27 cellular contexts compared by ENCODE assay signal in the genomic region with DNA sequence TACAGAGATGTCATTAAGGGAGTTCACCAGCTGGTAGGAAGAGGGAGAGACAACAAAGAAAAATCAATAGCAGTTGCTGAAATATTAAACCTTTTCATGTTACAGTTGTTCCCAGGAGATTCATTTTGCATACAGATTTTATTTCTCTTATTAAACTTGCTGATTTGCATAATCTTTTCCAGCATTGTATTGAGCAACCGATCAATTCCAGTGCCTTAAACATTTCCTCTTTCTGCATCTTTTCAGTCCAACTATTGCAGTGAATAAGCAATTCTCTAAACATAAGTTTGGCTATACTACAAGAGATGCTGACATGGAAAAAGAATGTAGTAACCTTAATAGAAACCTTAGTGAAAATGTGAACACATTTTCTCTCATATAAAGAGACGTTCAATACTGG.
DNase-seq lines count a peak whose midpoint lies in the region; ATAC-seq and TF ChIP-seq lines count a peak whose summit lies in the region.
"Had no signal": no experiment of that assay in that cellular context is flagged by ENCODE, and none has a peak within 500 bp of the region (broad histone marks: within the 10 kb centered on the region; RNA-seq: fewer than 3 reads in every experiment).

No MANE protein-coding gene starts in this region.

- H3K27ac Mint-ChIP-seq in stimulated activated memory B cell treated with anti-CD40 and anti-IgM and Interleukin-4, amounts not matched to agents 10 μg/mL and 1 μg/mL and 100 μg/mL, for 72 hours = no peak overlapping the region
- H3K27ac Mint-ChIP-seq: activated CD4-positive, alpha-beta T cell treated with anti-CD3 and anti-CD28 coated beads, Interleukin-2, amount 10 ng/mL, durations not matched to agents 7 days and 5 days; activated naive CD4-positive, alpha-beta T cell treated with anti-CD3 and anti-CD28 coated beads, Interleukin-2, amount 50 U/mL, for 72 hours; activated T-helper 2 cell treated with anti-CD3 and anti-CD28 coated beads, Interferon-gamma antibody, Interleukin-2, Interleukin-4, amounts not matched to agents 10 μg/mL and 5 μg/mL and 100 μg/mL, durations not matched to agents 14 hours and 24 hours and 36 hours; natural killer cell; stimulated activated naive B cell treated with anti-CD40 and anti-IgM and Interleukin-4, amounts not matched to agents 10 μg/mL and 1 μg/mL and 100 μg/mL, for 72 hours had no signal

- DNase-seq in A673 (ENCODE audit: low spot score) (peak; percentile 17), NCI-H1092 (lab: John Stamatoyannopoulos, UW) (peak; percentile 15), NCI-H524 treated with DMSO at 0.1 percent for 48 hours (lab: John Stamatoyannopoulos, UW) (peak; percentile 68), fibroblast of gingiva (ENCODE audit: low read depth) (peak; percentile 90), T-helper 9 cell (no peak), brain microvascular endothelial cell (no peak), smooth muscle cell (lab: John Stamatoyannopoulos, UW; ENCODE audit: unreplicated experiment) (no peak)
- DNase-seq: activated CD4-positive, alpha-beta T cell treated with anti-CD3 and anti-CD28 coated beads, Interleukin-2, amount 10 ng/mL, durations not matched to agents 7 days and 5 days; Calu3; DND-41; dorsolateral prefrontal cortex; foreskin keratinocyte; hippocampal formation; KG1; midbrain; MM.1S; natural killer cell; NCI-H2029 treated with DMSO at 0.1 percent for 48 hours; retina; stimulated activated naive B cell treated with anti-CD40 and anti-IgM and Interleukin-4, amounts not matched to agents 10 μg/mL and 1 μg/mL and 100 μg/mL, for 72 hours; uterus had no signal

- H3K4me3 Mint-ChIP-seq in stimulated activated memory B cell treated with anti-CD40 and anti-IgM and Interleukin-4, amounts not matched to agents 10 μg/mL and 1 μg/mL and 100 μg/mL, for 72 hours = no peak overlapping the region
- H3K4me3 Mint-ChIP-seq: activated CD4-positive, alpha-beta T cell treated with anti-CD3 and anti-CD28 coated beads, Interleukin-2, amount 10 ng/mL, durations not matched to agents 7 days and 5 days; central memory CD8-positive, alpha-beta T cell; natural killer cell; stimulated activated naive B cell treated with anti-CD40 and anti-IgM and Interleukin-4, amounts not matched to agents 10 μg/mL and 1 μg/mL and 100 μg/mL, for 72 hours had no signal

- H3K27ac ChIP-seq in A673 (ENCODE audit: low read depth, low read length, poor library complexity, severe bottlenecking) (no peak overlapping the region), brain microvascular endothelial cell (no peak overlapping the region), smooth muscle cell (ENCODE audit: low read depth) (no peak overlapping the region)
- H3K27ac ChIP-seq: C4-2B, dorsolateral prefrontal cortex, foreskin keratinocyte, uterus had no signal

- ATAC-seq in stimulated activated memory B cell treated with anti-CD40 and anti-IgM and Interleukin-4, amounts not matched to agents 10 μg/mL and 1 μg/mL and 100 μg/mL, for 72 hours = no peak
- ATAC-seq: activated naive CD4-positive, alpha-beta T cell treated with anti-CD3 and anti-CD28 coated beads, Interleukin-2, amount 50 U/mL, for 72 hours; foreskin keratinocyte; GM12878; natural killer cell; stimulated activated naive B cell treated with anti-CD40 and anti-IgM and Interleukin-4, amounts not matched to agents 10 μg/mL and 1 μg/mL and 100 μg/mL, for 72 hours had no signal

- H3K79me2 ChIP-seq in smooth muscle cell (ENCODE audit: low read depth) = no peaks in the 10 kb centered on the region

- H3F3A ChIP-seq in smooth muscle cell (ENCODE audit: low read depth) = peaks cover 3% of the 10 kb centered on the region

- TF ChIP-seq CTCF in A673 (conservative IDR thresholded peaks at IDR 0.05; ENCODE audit: low read depth, low read length) (no peak), brain microvascular endothelial cell (IDR thresholded peaks at IDR 0.05; ENCODE audit: low read depth, low read length, missing control alignments) (no peak), smooth muscle cell (IDR thresholded peaks at IDR 0.05; ENCODE audit: borderline replicate concordance, insufficient read depth, poor library complexity, severe bottlenecking) (no peak)

- H3K4me1 ChIP-seq in A673 (ENCODE audit: insufficient read depth, low read length, poor library complexity, severe bottlenecking) (peaks cover 6% of the 10 kb centered on the region), smooth muscle cell (ENCODE audit: low read depth) (no peaks in the 10 kb centered on the region)
- H3K4me1 ChIP-seq: foreskin keratinocyte, uterus had no signal

- no peak overlapping the region for H3K4me3 ChIP-seq in A673 (ENCODE audit: low read depth, low read length, poor library complexity, severe bottlenecking)
- H3K4me3 ChIP-seq in brain microvascular endothelial cell (ENCODE audit: low read depth, low read length) = no peak overlapping the region
- H3K4me3 ChIP-seq in smooth muscle cell = no peak overlapping the region
- H3K4me3 ChIP-seq: dorsolateral prefrontal cortex, GM12878, uterus had no signal

- no peaks in the 10 kb centered on the region for H3K4me1 Mint-ChIP-seq in stimulated activated memory B cell treated with anti-CD40 and anti-IgM and Interleukin-4, amounts not matched to agents 10 μg/mL and 1 μg/mL and 100 μg/mL, for 72 hours
- H3K4me1 Mint-ChIP-seq: activated CD4-positive, alpha-beta T cell treated with anti-CD3 and anti-CD28 coated beads, Interleukin-2, amount 10 ng/mL, durations not matched to agents 7 days and 5 days; central memory CD8-positive, alpha-beta T cell; natural killer cell; stimulated activated naive B cell treated with anti-CD40 and anti-IgM and Interleukin-4, amounts not matched to agents 10 μg/mL and 1 μg/mL and 100 μg/mL, for 72 hours had no signal

- 75% methylated on average over 2 of the region's 2 CpGs for WGBS in smooth muscle cell (ENCODE audit: low lambda C conversion rate)

- intact Hi-C loops in A673 (cut with micrococcal nuclease; ENCODE audit: unreplicated experiment) = no loop called here

- CTCF ChIA-PET in A673 (lab: Charles Lee) = no interaction called here

- H4K20me1 ChIP-seq in smooth muscle cell (ENCODE audit: low read depth) = no peaks in the 10 kb centered on the region

- no peak overlapping the region for H3K4me2 ChIP-seq in smooth muscle cell

- BruUV-seq in A673 (replicated peaks; lab: Mats Ljungman, UMichigan) = no TSS peak

- POLR2A ChIA-PET in A673 (lab: Charles Lee; ENCODE audit: low non-redundant PET) = no interaction called here

- H3K27me3 ChIP-seq in A673 (replicated peaks; ENCODE audit: insufficient read depth, low read depth, low read length, poor library complexity) = no peaks in the 10 kb centered on the region
- H3K27me3 ChIP-seq in brain microvascular endothelial cell (replicated peaks) = no peaks in the 10 kb centered on the region
- no peaks in the 10 kb centered on the region for H3K27me3 ChIP-seq in smooth muscle cell (ENCODE audit: low read depth)
- H3K27me3 ChIP-seq: dorsolateral prefrontal cortex, foreskin keratinocyte, uterus had no signal

- H3K27me3 Mint-ChIP-seq in stimulated activated memory B cell treated with anti-CD40 and anti-IgM and Interleukin-4, amounts not matched to agents 10 μg/mL and 1 μg/mL and 100 μg/mL, for 72 hours = no peaks in the 10 kb centered on the region
- H3K27me3 Mint-ChIP-seq: activated CD4-positive, alpha-beta T cell treated with anti-CD3 and anti-CD28 coated beads, Interleukin-2, amount 10 ng/mL, durations not matched to agents 7 days and 5 days; central memory CD8-positive, alpha-beta T cell; stimulated activated naive B cell treated with anti-CD40 and anti-IgM and Interleukin-4, amounts not matched to agents 10 μg/mL and 1 μg/mL and 100 μg/mL, for 72 hours had no signal

- H3K9me3 ChIP-seq in A673 (ENCODE audit: low read depth, low read length, poor library complexity, severe bottlenecking) = no peaks in the 10 kb centered on the region
- no peaks in the 10 kb centered on the region for H3K9me3 ChIP-seq in smooth muscle cell (replicated peaks; ENCODE audit: low read depth)
- H3K9me3 ChIP-seq: uterus had no signal

- no peaks in the 10 kb centered on the region for H3K36me3 Mint-ChIP-seq in stimulated activated memory B cell treated with anti-CD40 and anti-IgM and Interleukin-4, amounts not matched to agents 10 μg/mL and 1 μg/mL and 100 μg/mL, for 72 hours
- H3K36me3 Mint-ChIP-seq: activated naive CD4-positive, alpha-beta T cell treated with anti-CD3 and anti-CD28 coated beads, Interleukin-2, amount 50 U/mL, for 72 hours; natural killer cell; stimulated activated naive B cell treated with anti-CD40 and anti-IgM and Interleukin-4, amounts not matched to agents 10 μg/mL and 1 μg/mL and 100 μg/mL, for 72 hours had no signal

- in situ Hi-C loops in brain microvascular endothelial cell (cut with HindIII; ENCODE audit: low pct_ligation_motif_present, low sequenced_read_pairs) = no loop called here

- H3K9me3 Mint-ChIP-seq in stimulated activated memory B cell treated with anti-CD40 and anti-IgM and Interleukin-4, amounts not matched to agents 10 μg/mL and 1 μg/mL and 100 μg/mL, for 72 hours = no peaks in the 10 kb centered on the region
- H3K9me3 Mint-ChIP-seq: activated CD4-positive, alpha-beta T cell treated with anti-CD3 and anti-CD28 coated beads, Interleukin-2, amount 10 ng/mL, durations not matched to agents 7 days and 5 days; activated naive CD4-positive, alpha-beta T cell treated with anti-CD3 and anti-CD28 coated beads, Interleukin-2, amount 50 U/mL, for 72 hours; activated T-helper 2 cell treated with anti-CD3 and anti-CD28 coated beads, Interferon-gamma antibody, Interleukin-2, Interleukin-4, amounts not matched to agents 10 μg/mL and 5 μg/mL and 100 μg/mL, durations not matched to agents 14 hours and 24 hours and 36 hours; central memory CD8-positive, alpha-beta T cell had no signal

- H2AFZ ChIP-seq in smooth muscle cell (ENCODE audit: low read depth) = no peak overlapping the region

- no peak overlapping the region for H3K9ac ChIP-seq in smooth muscle cell (ENCODE audit: low read depth)

- no peaks in the 10 kb centered on the region for H3K36me3 ChIP-seq in A673 (ENCODE audit: insufficient read depth, low read length, poor library complexity, severe bottlenecking)
- no peaks in the 10 kb centered on the region for H3K36me3 ChIP-seq in brain microvascular endothelial cell (replicated peaks)
- H3K36me3 ChIP-seq in smooth muscle cell (ENCODE audit: low read depth) = no peaks in the 10 kb centered on the region
- H3K36me3 ChIP-seq: uterus had no signal

Comparison
In these comparisons a context has a peak if more than half of its experiments do, and no peak if none do; other contexts are left out.
1. DNase-seq: peak in A673 (single experiment), NCI-H1092 (single experiment), NCI-H524 treated with DMSO at 0.1 percent for 48 hours (single experiment) and fibroblast of gingiva (single experiment); none in T-helper 9 cell (single experiment), brain microvascular endothelial cell (single experiment) and smooth muscle cell (single experiment).